8 cellular contexts compared by ENCODE assay signal in genomic region chr1:940121-941026, GRCh38. TPM values are rescaled to one million over a fixed set of nuclear protein-coding genes. Genes with fewer than 3 reads are reported as not detected.
DNase-seq lines count a peak whose midpoint lies in the region; ATAC-seq, FAIRE-seq and TF ChIP-seq lines count a peak whose summit lies in the region.

No MANE protein-coding gene starts in this region.

- no peaks in the 10 kb centered on the region for H3K79me2 ChIP-seq in mammary epithelial cell (ENCODE audit: insufficient read depth, low read length)

- peaks cover 39% of the 10 kb centered on the region for H3K27me3 ChIP-seq in mammary epithelial cell (ENCODE audit: insufficient read depth, low read length)
- peaks cover 0 to 86% (median 60%) of the 10 kb centered on the region in 3 donors for H3K27me3 ChIP-seq in stomach

- TF ChIP-seq CTCF in mammary epithelial cell (conservative IDR thresholded peaks at IDR 0.05 in 1 of 2, IDR thresholded peaks at IDR 0.05 in 1 of 2; ENCODE audit: extremely low read depth in 1 of 2, insufficient read depth in 1 of 2, low read depth in 1 of 2, low read length in 2 of 2): no peak
- TF ChIP-seq CTCF in stomach (IDR thresholded peaks at IDR 0.05): peak in 1 of 7 experiments; percentile 9

- dilution Hi-C loops in mammary epithelial cell (cut with HindIII; ENCODE audit: low sequenced_read_pairs): no loop called here

- peaks cover 7% of the 10 kb centered on the region for H4K20me1 ChIP-seq in mammary epithelial cell (ENCODE audit: insufficient read depth, low read length)

- H3K9me3 ChIP-seq in mammary epithelial cell (replicated peaks; ENCODE audit: insufficient read depth, low read length): no peaks in the 10 kb centered on the region
- H3K9me3 ChIP-seq in stomach: no peaks in the 10 kb centered on the region

- H3K27ac ChIP-seq in mammary epithelial cell (ENCODE audit: insufficient read depth, low read depth, low read length) (no peak overlapping the region), stomach (peak overlapping the region in 4 of 5 donors; percentile 55 to 84 (median 82))

- 3% methylated on average over 36 of the region's 86 CpGs for WGBS in mammary epithelial cell (ENCODE audit: low coverage, missing lambda C conversion rate)
- 0 to 1% (median 1%) methylated on average over 56 to 85 of the region's 86 CpGs for WGBS in stomach, 5 donors

- intact Hi-C loops in mammary epithelial cell (cut with micrococcal nuclease) (no loop called here), stomach (cut with DNase I; ENCODE audit: low total_unique reads) (loop anchor here (5.0 kb wide), 1 partner anchor 38 kb away; no protein-coding TSS in a partner anchor)

- FAIRE-seq in GM12892 (lab: Jason Lieb, UNC): no peak

- peaks cover 22% of the 10 kb centered on the region for H3K4me1 ChIP-seq in mammary epithelial cell (ENCODE audit: insufficient read depth, low read length)
- H3K4me1 ChIP-seq in stomach: peaks cover 41 to 84% (median 59%) of the 10 kb centered on the region in 4 donors

- no peak for TF ChIP-seq EP300 in stomach (IDR thresholded peaks at IDR 0.05)

- no peak for ATAC-seq in HG02981 (IDR thresholded peaks at IDR 0.05; ENCODE audit: unreplicated experiment)

- no peak overlapping the region for H2AFZ ChIP-seq in mammary epithelial cell (ENCODE audit: low read depth, low read length)

- H3K9ac ChIP-seq in mammary epithelial cell (ENCODE audit: insufficient read depth, low read length): no peak overlapping the region

- H3K4me3 ChIP-seq in mammary epithelial cell (replicated peaks in 1 of 3; ENCODE audit: insufficient read depth in 1 of 3, low read depth in 2 of 3, low read length in 3 of 3) (peak overlapping the region; percentile 22 to 28 (median 22)), stomach (peak overlapping the region; percentile 41 to 61 (median 44))

- in situ Hi-C loops in mammary epithelial cell (cut with MboI; ENCODE audit: low sequenced_read_pairs in 2 of 2): no loop called here

- peak; percentile 40 for DNase-seq in stimulated activated CD4-positive, alpha-beta T cell treated with anti-CD3 and anti-CD28 coated beads, Interleukin-15, amount 100 ng/mL, for 24 hours
- no peak for DNase-seq in stimulated activated CD4-positive, alpha-beta T cell treated with anti-CD3 and anti-CD28 coated beads, Interleukin-1b, Interleukin-23, amount 100 ng/mL, for 48 hours
- DNase-seq in NCI-H82 (lab: John Stamatoyannopoulos, UW) (peak; percentile 90), mammary epithelial cell (no peak), kidney tubule cell (ENCODE audit: low spot score) (peak; percentile 59), stomach (peak; percentile 56), GM12892 (ENCODE audit: insufficient read length) (no peak)

- CTCF ChIA-PET in mammary epithelial cell (lab: Charles Lee; ENCODE audit: low non-redundant PET): no interaction called here

- TF ChIP-seq POLR2A in stomach (IDR thresholded peaks at IDR 0.05) (no peak), GM12892 (IDR thresholded peaks at IDR 0.05; ENCODE audit: low read depth, low read length) (no peak)

- H3K4me2 ChIP-seq in mammary epithelial cell (ENCODE audit: insufficient read depth, low read depth, low read length): peak overlapping the region; percentile 80

- peaks cover 6% of the 10 kb centered on the region for H3K36me3 ChIP-seq in mammary epithelial cell (ENCODE audit: insufficient read depth, low read length)
- H3K36me3 ChIP-seq in stomach: peaks cover 2 to 12% (median 11%) of the 10 kb centered on the region in 4 donors

- BruUV-seq in mammary epithelial cell (replicated peaks; lab: Mats Ljungman, UMichigan): no TSS peak

RNA-seq across cellular contexts. Expression of gene SAMD11, which starts 16.7 kb away (rescaled TPM):
- total RNA-seq in mammary epithelial cell (not detected), stomach (1 to 10 TPM in 4 of 5 donors, not detected in 1; 3.6 to 9.8 (median 4.7) TPM)
- polyA plus RNA-seq in mammary epithelial cell (not detected), stomach (10 to 100 TPM in 1 of 3 donors, 1 to 10 TPM in 2; 3.5 to 23.3 (median 4.3) TPM)
- polyA minus RNA-seq in mammary epithelial cell: not detected
- polyA plus RNA-seq in GM12892 (2012; ENCODE audit: missing spikeins): not detected

RNA-seq across cellular contexts. Expression of gene NOC2L, which starts 18.7 kb away (rescaled TPM):
- total RNA-seq in mammary epithelial cell: 100 to 1,000 TPM in 1 of 2 donors, 10 to 100 TPM in 1; 62.0 to 124 TPM
- polyA plus RNA-seq in mammary epithelial cell: 84.6 TPM
- polyA minus RNA-seq in mammary epithelial cell: 96.0 TPM
- 10 to 100 TPM; 30.4 to 69.2 (median 40.3) TPM for total RNA-seq in stomach
- 10 to 100 TPM; 33.5 to 57.9 (median 50.1) TPM for polyA plus RNA-seq in stomach
- polyA plus RNA-seq in GM12892 (2012; ENCODE audit: missing spikeins): 37.8 TPM

RNA-seq across cellular contexts. Expression of gene KLHL17, which starts 20.0 kb away (rescaled TPM):
- total RNA-seq in mammary epithelial cell: 10 to 100 TPM in 1 of 2 donors, 1 to 10 TPM in 1; 4.3 to 18.9 TPM
- 12.4 TPM for polyA plus RNA-seq in mammary epithelial cell
- polyA minus RNA-seq in mammary epithelial cell: 1.4 TPM
- total RNA-seq in stomach: 10 to 100 TPM in 2 of 5 donors, 1 to 10 TPM in 3; 1.7 to 99.9 (median 8.1) TPM
- 10 to 100 TPM in 1 of 3 donors, 1 to 10 TPM in 2; 6.0 to 19.3 (median 7.2) TPM for polyA plus RNA-seq in stomach
- 8.9 TPM for polyA plus RNA-seq in GM12892 (2012; ENCODE audit: missing spikeins)

RNA-seq across cellular contexts. Expression of gene PLEKHN1, which starts 25.9 kb away (rescaled TPM):
- 10 to 100 TPM in 1 of 2 donors, 1 to 10 TPM in 1; 4.8 to 28.6 TPM for total RNA-seq in mammary epithelial cell
- polyA plus RNA-seq in mammary epithelial cell: 4.6 TPM
- 9.7 TPM for polyA minus RNA-seq in mammary epithelial cell
- total RNA-seq in stomach: 10 to 100 TPM in 1 of 5 donors, under 1 TPM in 3, not detected in 1; 0.29 to 29.2 (median 0.50) TPM
- 10 to 100 TPM in 1 of 3 donors, 1 to 10 TPM in 1, not detected in 1; 2.9 to 13.6 TPM for polyA plus RNA-seq in stomach
- polyA plus RNA-seq in GM12892 (2012; ENCODE audit: missing spikeins): 0.11 TPM

RNA-seq across cellular contexts. Expression of gene PERM1, which starts 41.5 kb away (rescaled TPM):
- total RNA-seq in mammary epithelial cell (not detected), stomach (under 1 TPM in 1 of 5 donors, not detected in 4; 0.43 TPM)
- polyA plus RNA-seq in mammary epithelial cell (not detected), stomach (under 1 TPM; 0.37 to 0.88 (median 0.46) TPM)
- polyA minus RNA-seq in mammary epithelial cell: not detected
- not detected for polyA plus RNA-seq in GM12892 (2012; ENCODE audit: missing spikeins)

Comparison
In these comparisons a context has a peak if more than half of its experiments do, and no peak if none do; other contexts are left out.
1. DNase-seq: peak in stimulated activated CD4-positive, alpha-beta T cell treated with anti-CD3 and anti-CD28 coated beads, Interleukin-15, amount 100 ng/mL, for 24 hours (single experiment), NCI-H82 (single experiment), kidney tubule cell (single experiment) and stomach (single experiment); none in stimulated activated CD4-positive, alpha-beta T cell treated with anti-CD3 and anti-CD28 coated beads, Interleukin-1b, Interleukin-23, amount 100 ng/mL, for 48 hours (single experiment), mammary epithelial cell (single experiment) and GM12892 (single experiment).